In genomic region chr1:15325375-15326085, GRCh38 we compare ENCODE assay signal across 1 cellular context.
TF ChIP-seq lines count a peak whose summit lies in the region.

No MANE protein-coding gene starts in this region.

TF ChIP-seq in HCT116, 20 proteins besides CTCF, POLR2A, EP300 and RAD21 (continued from another document):
- TF ChIP-seq POLR2AphosphoS5 (IDR thresholded peaks at IDR 0.05; ENCODE audit: low read depth, low read length) (no peak), YY1 (IDR thresholded peaks at IDR 0.05; ENCODE audit: extremely low read depth, insufficient replicate concordance, low read depth, low read length) (no peak), ZNF274 (IDR thresholded peaks at IDR 0.05; ENCODE audit: low read depth, low read length) (no peak), SIN3A (IDR thresholded peaks at IDR 0.05; ENCODE audit: low read depth) (no peak), CBX3 (IDR thresholded peaks at IDR 0.05; ENCODE audit: low read depth) (no peak)
